17 cellular contexts compared by ENCODE assay signal in genomic region chr7:133829336-133829897, GRCh38.
DNase-seq lines count a peak whose midpoint lies in the region; TF ChIP-seq lines count a peak whose summit lies in the region.
"Had no signal": no experiment of that assay in that cellular context is flagged by ENCODE, and none has a peak within 500 bp of the region (broad histone marks: within the 10 kb centered on the region; RNA-seq: fewer than 3 reads in every experiment).

No MANE protein-coding gene starts in this region.

- no peak overlapping the region for H3K4me3 ChIP-seq in epithelial cell of esophagus (ENCODE audit: low read length)
- H3K4me3 ChIP-seq: body of pancreas, suprapubic skin had no signal

- TF ChIP-seq CTCF in epithelial cell of esophagus (IDR thresholded peaks at IDR 0.05; ENCODE audit: insufficient read depth, low read depth, low read length, missing control alignments): no peak

- peak; percentile 70 for DNase-seq in ELR (ENCODE audit: low read depth)
- peak; percentile 22 for DNase-seq in RPMI7951 (ENCODE audit: low read depth)
- DNase-seq in epithelial cell of esophagus (ENCODE audit: low read depth): peak; percentile 65
- DNase-seq in renal cortical epithelial cell (ENCODE audit: low read depth): peak; percentile 93
- no peak for DNase-seq in SKM-1 (lab: John Stamatoyannopoulos, UW; ENCODE audit: unreplicated experiment)
- DNase-seq in activated CD4-positive, alpha-beta T cell treated with anti-CD3 and anti-CD28 coated beads for 48 hours: no peak
- no peak for DNase-seq in DMS153 treated with DMSO at 0.1 percent for 48 hours (lab: John Stamatoyannopoulos, UW; ENCODE audit: unreplicated experiment)
- DNase-seq in HT-29 (ENCODE audit: low spot score): no peak
- DNase-seq: BE2C; dermis blood vessel endothelial cell; DMS153; KG1; NCI-H1105 treated with DMSO at 0.1 percent for 48 hours; NCI-H774; stimulated activated CD4-positive, alpha-beta T cell treated with anti-CD3 and anti-CD28 coated beads, Interleukin-4, amount 100 ng/mL, for 1 hour had no signal

Comparison
In these comparisons a context has a peak if more than half of its experiments do, and no peak if none do; other contexts are left out.
1. DNase-seq: peak in ELR (single experiment), RPMI7951 (single experiment), epithelial cell of esophagus (single experiment) and renal cortical epithelial cell (single experiment); none in SKM-1 (single experiment), activated CD4-positive, alpha-beta T cell treated with anti-CD3 and anti-CD28 coated beads for 48 hours (single experiment), DMS153 treated with DMSO at 0.1 percent for 48 hours (single experiment) and HT-29 (single experiment).